ENCODE assay signal across 1 cellular context in genomic region chr7:101947899-101948298, GRCh38.
TF ChIP-seq lines count a peak whose summit lies in the region.

No MANE protein-coding gene starts in this region.

TF ChIP-seq in HEK293, 187 proteins besides CTCF, POLR2A, EP300 and RAD21 (continued from another document and continues in another):
- TF ChIP-seq ZNF157 (tag by site-specific recombination; IDR thresholded peaks at IDR 0.05) (no peak), RBAK (tag by site-specific recombination; IDR thresholded peaks at IDR 0.05) (no peak), ZNF670 (tag by site-specific recombination; IDR thresholded peaks at IDR 0.05; ENCODE audit: low read depth) (no peak), ZNF146 (tag by site-specific recombination; IDR thresholded peaks at IDR 0.05) (no peak), YY1 (tag by site-specific recombination; IDR thresholded peaks at IDR 0.05) (no peak), ZNF121 (tag by site-specific recombination; IDR thresholded peaks at IDR 0.05) (no peak), ZNF335 (tag by site-specific recombination; conservative IDR thresholded peaks at IDR 0.05) (no peak), ZNF366 (tag by site-specific recombination; conservative IDR thresholded peaks at IDR 0.05) (peak; percentile 59; the same call in 1 of the 2 replicates), PRDM6 (tag by site-specific recombination; IDR thresholded peaks at IDR 0.05) (peak; percentile 48), ZNF302 (tag by site-specific recombination; IDR thresholded peaks at IDR 0.05; ENCODE audit: low read depth) (no peak), HIC1 (tag by site-specific recombination; IDR thresholded peaks at IDR 0.05) (no peak), ELK4 (IDR thresholded peaks at IDR 0.05; ENCODE audit: borderline replicate concordance, low read depth, low read length) (no peak), ZNF19 (tag by site-specific recombination; IDR thresholded peaks at IDR 0.05; ENCODE audit: low read depth) (no peak), ZNF16 (tag by site-specific recombination; IDR thresholded peaks at IDR 0.05; ENCODE audit: low read depth) (no peak), ZBTB17 (tag by site-specific recombination; IDR thresholded peaks at IDR 0.05) (peak; percentile 78), ZNF830 (tag by site-specific recombination; IDR thresholded peaks at IDR 0.05; ENCODE audit: low read depth) (no peak), ZBTB44 (tag by site-specific recombination; IDR thresholded peaks at IDR 0.05) (no peak), ZNF629 (tag by site-specific recombination; IDR thresholded peaks at IDR 0.05) (peak; percentile 85), ZNF560 (tag by site-specific recombination; IDR thresholded peaks at IDR 0.05; ENCODE audit: borderline replicate concordance) (no peak), ZNF701 (tag by site-specific recombination; IDR thresholded peaks at IDR 0.05) (no peak), GLI4 (tag by site-specific recombination; IDR thresholded peaks at IDR 0.05) (no peak), ZSCAN5A (tag by site-specific recombination; IDR thresholded peaks at IDR 0.05) (no peak), ZNF350 (tag by site-specific recombination; IDR thresholded peaks at IDR 0.05) (no peak), ZNF555 (tag by site-specific recombination; conservative IDR thresholded peaks at IDR 0.05) (no peak), KLF17 (tag by site-specific recombination; IDR thresholded peaks at IDR 0.05) (no peak), ZNF248 (tag by site-specific recombination; IDR thresholded peaks at IDR 0.05) (no peak), TSHZ1 (tag by site-specific recombination; IDR thresholded peaks at IDR 0.05; ENCODE audit: borderline replicate concordance) (0 out of 2 replicates have a peak, but pooled peaks have one; percentile 11), KLF7 (tag by site-specific recombination; IDR thresholded peaks at IDR 0.05; ENCODE audit: borderline replicate concordance) (no peak), YY2 (tag by site-specific recombination; IDR thresholded peaks at IDR 0.05) (no peak), MYNN (tag by site-specific recombination; IDR thresholded peaks at IDR 0.05; ENCODE audit: borderline replicate concordance) (no peak), ZNF311 (tag by site-specific recombination; IDR thresholded peaks at IDR 0.05; ENCODE audit: borderline replicate concordance) (no peak), ZNF600 (tag by site-specific recombination; IDR thresholded peaks at IDR 0.05) (no peak), SP7 (tag by site-specific recombination; IDR thresholded peaks at IDR 0.05) (peak; percentile 97), ZNF529 (tag by site-specific recombination; IDR thresholded peaks at IDR 0.05; ENCODE audit: insufficient replicate concordance) (no peak), ZNF571 (tag by site-specific recombination; IDR thresholded peaks at IDR 0.05) (no peak), KLF10 (tag by site-specific recombination; IDR thresholded peaks at IDR 0.05) (0 out of 2 replicates have a peak, but pooled peaks have one; percentile 11), EGR2 (tag by site-specific recombination; IDR thresholded peaks at IDR 0.05; ENCODE audit: low read depth) (0 out of 2 replicates have a peak, but pooled peaks have one; percentile 6), ZNF837 (tag by site-specific recombination; IDR thresholded peaks at IDR 0.05) (no peak), ZNF704 (tag by site-specific recombination; IDR thresholded peaks at IDR 0.05) (no peak), ZNF623 (tag by site-specific recombination; IDR thresholded peaks at IDR 0.05) (no peak), ZNF692 (tag by site-specific recombination; IDR thresholded peaks at IDR 0.05) (0 out of 2 replicates have a peak, but pooled peaks have one; percentile 26), BCL11A (tag by site-specific recombination; IDR thresholded peaks at IDR 0.05; ENCODE audit: low read depth) (no peak), ZNF677 (tag by site-specific recombination; IDR thresholded peaks at IDR 0.05) (no peak), IKZF3 (tag by site-specific recombination; IDR thresholded peaks at IDR 0.05) (0 out of 2 replicates have a peak, but pooled peaks have one; percentile 5), GLIS1 (tag by site-specific recombination; IDR thresholded peaks at IDR 0.05) (peak; percentile 53; the same call in 1 of the 2 replicates), ZNF585B (tag by site-specific recombination; IDR thresholded peaks at IDR 0.05) (no peak), ZNF596 (tag by site-specific recombination; IDR thresholded peaks at IDR 0.05) (no peak)
